In the genomic region with DNA sequence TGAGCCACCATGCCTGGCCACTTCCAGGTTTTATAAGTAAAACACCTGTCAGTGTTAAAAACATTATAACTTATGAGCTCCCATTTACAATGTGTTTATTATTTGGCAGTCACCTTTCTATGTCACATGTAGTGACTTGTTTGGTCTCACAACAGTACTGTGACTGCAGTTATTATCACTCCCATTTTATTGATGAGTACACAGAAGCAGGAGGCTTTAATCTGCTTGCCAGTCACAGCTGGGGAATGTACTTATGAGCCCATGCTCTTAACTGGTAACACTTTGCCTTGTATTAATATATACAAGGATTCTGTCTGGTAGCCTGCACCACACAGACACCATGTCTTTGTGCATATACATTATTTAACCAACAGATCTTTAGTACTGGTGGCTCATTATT, we compare ENCODE assay signal across 14 cellular contexts.
"Had no signal": no experiment of that assay in that cellular context is flagged by ENCODE, and none has a peak within 500 bp of the region (broad histone marks: within the 10 kb centered on the region; RNA-seq: fewer than 3 reads in every experiment).

No MANE protein-coding gene starts in this region.

- DNase-seq: effector memory CD4-positive, alpha-beta T cell; foreskin melanocyte; head of caudate nucleus; hippocampal formation; natural killer cell; ovary; sigmoid colon; stimulated activated CD4-positive, alpha-beta T cell treated with anti-CD3 and anti-CD28 coated beads, Interleukin-2, amount 100 ng/mL, for 24 hours; stimulated activated CD4-positive, alpha-beta T cell treated with anti-CD3 and anti-CD28 coated beads, Interleukin-4, amount 100 ng/mL, for 4 hours; stimulated activated naive B cell treated with anti-CD40 and anti-IgM and Interleukin-4, amounts not matched to agents 10 μg/mL and 1 μg/mL and 100 μg/mL, for 72 hours; stimulated activated naive CD8-positive, alpha-beta T cell treated with anti-CD3 and anti-CD28 coated beads, Interleukin-15, amount 100 ng/mL, for 72 hours; testis; upper lobe of right lung had no signal

- ATAC-seq: natural killer cell; stimulated activated naive B cell treated with anti-CD40 and anti-IgM and Interleukin-4, amounts not matched to agents 10 μg/mL and 1 μg/mL and 100 μg/mL, for 72 hours; stimulated activated naive CD8-positive, alpha-beta T cell treated with anti-CD3 and anti-CD28 coated beads, Interleukin-15, amount 100 ng/mL, for 72 hours; upper lobe of right lung had no signal

- FAIRE-seq: endometrium had no signal
